18 cellular contexts compared by ENCODE assay signal in the genomic region with DNA sequence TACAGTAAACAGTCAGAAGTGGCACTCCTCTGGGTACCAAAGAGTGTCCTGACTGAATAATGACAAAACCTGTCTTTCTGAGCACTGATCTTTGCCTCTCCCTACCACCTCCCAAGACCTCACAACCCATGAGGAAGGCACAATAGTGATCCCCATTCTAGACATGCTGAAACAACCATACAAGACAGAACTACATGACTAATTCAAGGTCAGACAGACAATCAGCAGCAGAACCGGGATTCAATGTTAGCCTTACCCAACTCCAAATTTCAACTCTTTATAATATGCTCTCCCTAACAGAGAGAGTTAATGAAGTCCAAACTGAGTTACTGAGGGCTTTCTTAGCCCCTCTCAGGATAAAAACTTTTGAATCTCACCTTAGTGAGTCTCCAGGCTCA.
DNase-seq lines count a peak whose midpoint lies in the region; ATAC-seq and TF ChIP-seq lines count a peak whose summit lies in the region.
"Had no signal": no experiment of that assay in that cellular context is flagged by ENCODE, and none has a peak within 500 bp of the region (broad histone marks: within the 10 kb centered on the region; RNA-seq: fewer than 3 reads in every experiment).

No MANE protein-coding gene starts in this region.

- H3K36me3 ChIP-seq in breast epithelium = no peaks in the 10 kb centered on the region
- H3K36me3 ChIP-seq in gastroesophageal sphincter = peaks cover 0 to 98% of the 10 kb centered on the region in 2 donors

- DNase-seq in MCF 10A (ENCODE audit: unreplicated experiment) = no peak
- no peak for DNase-seq in breast epithelium (ENCODE audit: low spot score in 2 of 2)
- no peak for DNase-seq in activated B cell treated with CpG ODN at 0.5 μM for 24 hours
- DNase-seq in epithelial cell of esophagus (ENCODE audit: low read depth) = peak; percentile 61
- no peak for DNase-seq in endothelial cell (ENCODE audit: low spot score)
- no peak for DNase-seq in NCI-H2196 (lab: John Stamatoyannopoulos, UW; ENCODE audit: unreplicated experiment)
- DNase-seq: activated CD4-positive, alpha-beta T cell treated with anti-CD3 and anti-CD28 coated beads for 1 hour; activated T-cell treated with anti-CD3 and anti-CD28 coated beads for 4 hours; anterior cingulate cortex; Caco-2; cortex of kidney; left ventricle myocardium superior; naive B cell; NCI-H2029; Peyer's patch had no signal

- H3K27ac Mint-ChIP-seq in MCF 10A (ENCODE audit: low read depth, unreplicated experiment) (peak overlapping the region; percentile 86), activated B cell treated with CpG ODN at 0.5 μM for 24 hours (peak overlapping the region; percentile 74), endothelial cell (ENCODE audit: unreplicated experiment) (no peak overlapping the region)
- peak overlapping the region; percentile 68 for H3K27ac Mint-ChIP-seq in stimulated activated memory B cell treated with anti-CD40 and anti-IgM and Interleukin-4, amounts not matched to agents 10 μg/mL and 1 μg/mL and 100 μg/mL, for 72 hours
- H3K27ac Mint-ChIP-seq: T-helper 1 cell treated with Interleukin-12 subunit alpha and Interleukin-12 subunit beta and Interleukin-4 antibody, amounts not matched to agents 30 μg/mL and 1 μg/mL, for 36 hours had no signal

- H3K4me3 ChIP-seq in breast epithelium (no peak overlapping the region), epithelial cell of esophagus (ENCODE audit: low read length) (no peak overlapping the region), gastroesophageal sphincter (no peak overlapping the region)
- H3K4me3 ChIP-seq: Peyer's patch had no signal

- POLR2A ChIA-PET in MCF 10A (lab: Yijun Ruan, JAX) = no interaction called here
- POLR2A ChIA-PET in activated B cell treated with CpG ODN at 0.5 μM for 24 hours (lab: Charles Lee) = interaction anchor here (0.6 to 1.0 kb wide), 4 partner anchors 44 to 134 kb away, joined by 3 to 10 read pairs (median 5); no protein-coding TSS in a partner anchor

- no peak for TF ChIP-seq CTCF in MCF 10A (IDR thresholded peaks at IDR 0.05; ENCODE audit: unreplicated experiment)
- TF ChIP-seq CTCF in breast epithelium (IDR thresholded peaks at IDR 0.05) = no peak
- no peak for TF ChIP-seq CTCF in activated B cell treated with CpG ODN at 0.5 μM for 24 hours (IDR thresholded peaks at IDR 0.05)
- TF ChIP-seq CTCF in epithelial cell of esophagus (IDR thresholded peaks at IDR 0.05; ENCODE audit: insufficient read depth, low read depth, low read length, missing control alignments) = no peak
- no peak for TF ChIP-seq CTCF in endothelial cell (IDR thresholded peaks at IDR 0.05; ENCODE audit: unreplicated experiment)
- no peak for TF ChIP-seq CTCF in gastroesophageal sphincter (IDR thresholded peaks at IDR 0.05)

- 40% methylated on average over 1 of the region's 1 CpG; no CpG with 5 or more reads in 1 of the 2 donors for WGBS in gastroesophageal sphincter (ENCODE audit: low coverage in 1 of 2), 2 donors

- H3K4me1 ChIP-seq in breast epithelium (no peaks in the 10 kb centered on the region), gastroesophageal sphincter (peaks cover 0 to 54% (median 13%) of the 10 kb centered on the region in 3 donors)
- H3K4me1 ChIP-seq: Caco-2 had no signal

- H3K36me3 Mint-ChIP-seq in MCF 10A (ENCODE audit: insufficient read depth, unreplicated experiment) (peaks cover 63% of the 10 kb centered on the region), activated B cell treated with CpG ODN at 0.5 μM for 24 hours (ENCODE audit: low read depth) (peaks cover 94% of the 10 kb centered on the region), endothelial cell (ENCODE audit: low read depth, unreplicated experiment) (peaks cover 60% of the 10 kb centered on the region)
- H3K36me3 Mint-ChIP-seq in stimulated activated memory B cell treated with anti-CD40 and anti-IgM and Interleukin-4, amounts not matched to agents 10 μg/mL and 1 μg/mL and 100 μg/mL, for 72 hours = peaks cover 82% of the 10 kb centered on the region

- H3K9me3 Mint-ChIP-seq in MCF 10A (ENCODE audit: unreplicated experiment) = no peaks in the 10 kb centered on the region
- H3K9me3 Mint-ChIP-seq in activated B cell treated with CpG ODN at 0.5 μM for 24 hours = no peaks in the 10 kb centered on the region
- H3K9me3 Mint-ChIP-seq in stimulated activated memory B cell treated with anti-CD40 and anti-IgM and Interleukin-4, amounts not matched to agents 10 μg/mL and 1 μg/mL and 100 μg/mL, for 72 hours = no peaks in the 10 kb centered on the region
- no peaks in the 10 kb centered on the region for H3K9me3 Mint-ChIP-seq in endothelial cell (ENCODE audit: unreplicated experiment)
- H3K9me3 Mint-ChIP-seq: naive B cell; T-helper 1 cell treated with Interleukin-12 subunit alpha and Interleukin-12 subunit beta and Interleukin-4 antibody, amounts not matched to agents 30 μg/mL and 1 μg/mL, for 36 hours had no signal

- peak; percentile 29 for ATAC-seq in activated B cell treated with CpG ODN at 0.5 μM for 24 hours (ENCODE audit: low read depth)
- ATAC-seq in stimulated activated memory B cell treated with anti-CD40 and anti-IgM and Interleukin-4, amounts not matched to agents 10 μg/mL and 1 μg/mL and 100 μg/mL, for 72 hours = no peak
- ATAC-seq in gastroesophageal sphincter = no peak
- ATAC-seq: left ventricle myocardium superior had no signal

- intact Hi-C loops in MCF 10A (cut with micrococcal nuclease) (no loop called here), breast epithelium (cut with DNase I; ENCODE audit: low total_unique reads) (no loop called here), activated B cell treated with CpG ODN at 0.5 μM for 24 hours (cut with micrococcal nuclease) (no loop called here)

- BruUV-seq in MCF 10A (replicated peaks; lab: Mats Ljungman, UMichigan) = no TSS peak

- H3K4me1 Mint-ChIP-seq in MCF 10A (ENCODE audit: insufficient read depth, unreplicated experiment) (peaks cover 31% of the 10 kb centered on the region), activated B cell treated with CpG ODN at 0.5 μM for 24 hours (peaks cover 49% of the 10 kb centered on the region), endothelial cell (ENCODE audit: unreplicated experiment) (peaks cover 32% of the 10 kb centered on the region)
- H3K4me1 Mint-ChIP-seq in stimulated activated memory B cell treated with anti-CD40 and anti-IgM and Interleukin-4, amounts not matched to agents 10 μg/mL and 1 μg/mL and 100 μg/mL, for 72 hours = peaks cover 57% of the 10 kb centered on the region

- H3K9me3 ChIP-seq in breast epithelium = no peaks in the 10 kb centered on the region
- no peaks in the 10 kb centered on the region for H3K9me3 ChIP-seq in gastroesophageal sphincter
- H3K9me3 ChIP-seq: Caco-2, Peyer's patch had no signal

- H3K27me3 Mint-ChIP-seq in MCF 10A (ENCODE audit: insufficient read depth, unreplicated experiment) = no peaks in the 10 kb centered on the region
- H3K27me3 Mint-ChIP-seq in activated B cell treated with CpG ODN at 0.5 μM for 24 hours = no peaks in the 10 kb centered on the region
- H3K27me3 Mint-ChIP-seq in stimulated activated memory B cell treated with anti-CD40 and anti-IgM and Interleukin-4, amounts not matched to agents 10 μg/mL and 1 μg/mL and 100 μg/mL, for 72 hours = no peaks in the 10 kb centered on the region
- H3K27me3 Mint-ChIP-seq in endothelial cell (ENCODE audit: unreplicated experiment) = peaks cover 9% of the 10 kb centered on the region
- H3K27me3 Mint-ChIP-seq: naive B cell had no signal

- H3K27ac ChIP-seq in breast epithelium (peak overlapping the region in 1 of 2 donors; percentile 23), gastroesophageal sphincter (no peak overlapping the region)
- H3K27ac ChIP-seq: Peyer's patch had no signal

- H3K27me3 ChIP-seq in breast epithelium (no peaks in the 10 kb centered on the region), gastroesophageal sphincter (no peaks in the 10 kb centered on the region)
- H3K27me3 ChIP-seq: Peyer's patch had no signal

- H3K4me3 Mint-ChIP-seq in MCF 10A (ENCODE audit: unreplicated experiment) = no peak overlapping the region
- H3K4me3 Mint-ChIP-seq in activated B cell treated with CpG ODN at 0.5 μM for 24 hours = peak overlapping the region; percentile 41
- peak overlapping the region; percentile 0 for H3K4me3 Mint-ChIP-seq in stimulated activated memory B cell treated with anti-CD40 and anti-IgM and Interleukin-4, amounts not matched to agents 10 μg/mL and 1 μg/mL and 100 μg/mL, for 72 hours
- no peak overlapping the region for H3K4me3 Mint-ChIP-seq in endothelial cell (ENCODE audit: unreplicated experiment)
- H3K4me3 Mint-ChIP-seq: naive B cell; T-helper 1 cell treated with Interleukin-12 subunit alpha and Interleukin-12 subunit beta and Interleukin-4 antibody, amounts not matched to agents 30 μg/mL and 1 μg/mL, for 36 hours had no signal

- CTCF ChIA-PET in MCF 10A (lab: Yijun Ruan, JAX) (no interaction called here), activated B cell treated with CpG ODN at 0.5 μM for 24 hours (lab: Charles Lee) (no interaction called here)

- no peak for TF ChIP-seq EP300 in gastroesophageal sphincter (IDR thresholded peaks at IDR 0.05)

- TF ChIP-seq POLR2A in breast epithelium (IDR thresholded peaks at IDR 0.05) (no peak), gastroesophageal sphincter (IDR thresholded peaks at IDR 0.05) (no peak)

Comparison
In these comparisons a context has a peak if more than half of its experiments do, and no peak if none do; other contexts are left out.
1. H3K4me3 Mint-ChIP-seq: peak in activated B cell treated with CpG ODN at 0.5 μM for 24 hours (single experiment) and stimulated activated memory B cell treated with anti-CD40 and anti-IgM and Interleukin-4, amounts not matched to agents 10 μg/mL and 1 μg/mL and 100 μg/mL, for 72 hours (single experiment); none in MCF 10A (single experiment) and endothelial cell (single experiment).